In the genomic region with DNA sequence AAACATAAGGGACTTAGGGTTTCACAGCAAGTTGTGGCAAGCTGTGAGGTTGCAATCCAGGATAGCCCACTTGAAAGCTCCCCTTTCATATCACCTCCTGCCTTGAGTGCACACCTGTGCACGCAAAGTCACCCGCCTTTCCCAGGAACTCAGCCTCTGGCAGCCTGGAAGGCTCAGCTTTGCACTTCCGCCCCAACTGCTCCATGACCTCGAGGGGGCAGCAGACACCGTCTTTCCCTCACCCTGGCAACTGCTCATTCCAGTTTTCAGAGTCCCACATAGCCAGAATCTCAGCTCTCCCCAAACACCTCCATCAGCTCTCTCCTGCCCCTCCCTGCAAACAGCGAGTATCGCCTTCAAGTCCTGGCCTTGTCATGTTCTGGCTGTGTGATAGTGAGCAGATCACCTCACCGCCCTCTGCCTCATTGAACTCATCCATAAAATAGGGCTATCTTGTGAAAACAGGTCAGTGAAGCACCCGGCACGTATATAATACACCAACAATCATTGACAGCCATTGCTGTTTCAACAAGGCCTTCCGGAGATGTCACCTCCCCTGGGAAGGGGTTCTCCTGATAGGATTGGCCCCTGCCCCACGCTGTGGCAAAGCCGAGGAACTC, we compare ENCODE assay signal across 1 cellular context.
TF ChIP-seq lines count a peak whose summit lies in the region.

No MANE protein-coding gene starts in this region.

TF ChIP-seq in HepG2, 621 proteins besides CTCF, POLR2A, EP300 and RAD21 (continued from another document and continues in another):
- TF ChIP-seq ZNF232 (CRISPR knock-in tag; IDR thresholded peaks at IDR 0.05; ENCODE audit: borderline replicate concordance) (no peak), ARHGAP35 (CRISPR knock-in tag; IDR thresholded peaks at IDR 0.05; ENCODE audit: borderline replicate concordance) (no peak), NCOA5 (CRISPR knock-in tag; IDR thresholded peaks at IDR 0.05) (no peak), TBX2 (CRISPR knock-in tag; IDR thresholded peaks at IDR 0.05; ENCODE audit: borderline replicate concordance) (peak; percentile 29; the same call in 1 of the 2 replicates), KDM5B (CRISPR knock-in tag; IDR thresholded peaks at IDR 0.05; ENCODE audit: borderline replicate concordance) (peak; percentile 26; the same call in 1 of the 2 replicates), HOXA3 (CRISPR knock-in tag; IDR thresholded peaks at IDR 0.05) (peak; percentile 54; the same call in 1 of the 2 replicates), DR1 (CRISPR knock-in tag; IDR thresholded peaks at IDR 0.05) (no peak), IKZF1 (IDR thresholded peaks at IDR 0.05) (no peak), ZNF567 (CRISPR knock-in tag; IDR thresholded peaks at IDR 0.05; ENCODE audit: borderline replicate concordance) (0 out of 2 replicates have a peak, but pooled peaks have one; percentile 87), YY1 (IDR thresholded peaks at IDR 0.05; ENCODE audit: insufficient read depth, insufficient replicate concordance, low read depth, low read length) (peak; percentile 51), HOXA9 (CRISPR knock-in tag; IDR thresholded peaks at IDR 0.05; ENCODE audit: borderline replicate concordance) (no peak), CBFB (CRISPR knock-in tag; IDR thresholded peaks at IDR 0.05) (no peak), TBP (CRISPR knock-in tag; IDR thresholded peaks at IDR 0.05) (no peak), KDM2A (CRISPR knock-in tag; IDR thresholded peaks at IDR 0.05; ENCODE audit: borderline replicate concordance, low read depth) (peak; percentile 70; the same call in 1 of the 2 replicates), SUZ12 (IDR thresholded peaks at IDR 0.05; ENCODE audit: low read depth, low read length) (no peak), TSC22D2 (CRISPR knock-in tag; IDR thresholded peaks at IDR 0.05; ENCODE audit: borderline replicate concordance) (peak; percentile 83; the same call in 1 of the 2 replicates), MYNN (CRISPR knock-in tag; IDR thresholded peaks at IDR 0.05; ENCODE audit: low read depth) (no peak), ZNF549 (CRISPR knock-in tag; IDR thresholded peaks at IDR 0.05) (no peak), ATM (IDR thresholded peaks at IDR 0.05; ENCODE audit: borderline replicate concordance) (no peak), MLLT10 (CRISPR knock-in tag; IDR thresholded peaks at IDR 0.05) (no peak), FOXM1 (CRISPR knock-in tag; IDR thresholded peaks at IDR 0.05) (no peak), MED8 (CRISPR knock-in tag; IDR thresholded peaks at IDR 0.05; ENCODE audit: insufficient replicate concordance) (no peak), THAP11 (CRISPR knock-in tag; IDR thresholded peaks at IDR 0.05) (peak; percentile 56; the same call in 1 of the 2 replicates), CREM (IDR thresholded peaks at IDR 0.05) (no peak), CREM (CRISPR knock-in tag; IDR thresholded peaks at IDR 0.05) (no peak), ZNF614 (CRISPR knock-in tag; IDR thresholded peaks at IDR 0.05; ENCODE audit: borderline replicate concordance) (0 out of 2 replicates have a peak, but pooled peaks have one; percentile 54)
- TF ChIP-seq, protein P1, sequence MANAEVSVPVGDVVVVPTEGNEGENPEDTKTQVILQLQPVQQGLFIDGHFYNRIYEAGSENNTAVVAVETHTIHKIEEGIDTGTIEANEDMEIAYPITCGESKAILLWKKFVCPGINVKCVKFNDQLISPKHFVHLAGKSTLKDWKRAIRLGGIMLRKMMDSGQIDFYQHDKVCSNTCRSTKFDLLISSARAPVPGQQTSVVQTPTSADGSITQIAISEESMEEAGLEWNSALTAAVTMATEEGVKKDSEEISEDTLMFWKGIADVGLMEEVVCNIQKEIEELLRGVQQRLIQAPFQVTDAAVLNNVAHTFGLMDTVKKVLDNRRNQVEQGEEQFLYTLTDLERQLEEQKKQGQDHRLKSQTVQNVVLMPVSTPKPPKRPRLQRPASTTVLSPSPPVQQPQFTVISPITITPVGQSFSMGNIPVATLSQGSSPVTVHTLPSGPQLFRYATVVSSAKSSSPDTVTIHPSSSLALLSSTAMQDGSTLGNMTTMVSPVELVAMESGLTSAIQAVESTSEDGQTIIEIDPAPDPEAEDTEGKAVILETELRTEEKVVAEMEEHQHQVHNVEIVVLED (CRISPR knock-in tag; IDR thresholded peaks at IDR 0.05; ENCODE audit: borderline replicate concordance): no peak
- TF ChIP-seq, protein P2, sequence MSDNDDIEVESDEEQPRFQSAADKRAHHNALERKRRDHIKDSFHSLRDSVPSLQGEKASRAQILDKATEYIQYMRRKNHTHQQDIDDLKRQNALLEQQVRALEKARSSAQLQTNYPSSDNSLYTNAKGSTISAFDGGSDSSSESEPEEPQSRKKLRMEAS (IDR thresholded peaks at IDR 0.05): peak; percentile 33; the same call in 1 of the 2 replicates
- TF ChIP-seq, protein P3, sequence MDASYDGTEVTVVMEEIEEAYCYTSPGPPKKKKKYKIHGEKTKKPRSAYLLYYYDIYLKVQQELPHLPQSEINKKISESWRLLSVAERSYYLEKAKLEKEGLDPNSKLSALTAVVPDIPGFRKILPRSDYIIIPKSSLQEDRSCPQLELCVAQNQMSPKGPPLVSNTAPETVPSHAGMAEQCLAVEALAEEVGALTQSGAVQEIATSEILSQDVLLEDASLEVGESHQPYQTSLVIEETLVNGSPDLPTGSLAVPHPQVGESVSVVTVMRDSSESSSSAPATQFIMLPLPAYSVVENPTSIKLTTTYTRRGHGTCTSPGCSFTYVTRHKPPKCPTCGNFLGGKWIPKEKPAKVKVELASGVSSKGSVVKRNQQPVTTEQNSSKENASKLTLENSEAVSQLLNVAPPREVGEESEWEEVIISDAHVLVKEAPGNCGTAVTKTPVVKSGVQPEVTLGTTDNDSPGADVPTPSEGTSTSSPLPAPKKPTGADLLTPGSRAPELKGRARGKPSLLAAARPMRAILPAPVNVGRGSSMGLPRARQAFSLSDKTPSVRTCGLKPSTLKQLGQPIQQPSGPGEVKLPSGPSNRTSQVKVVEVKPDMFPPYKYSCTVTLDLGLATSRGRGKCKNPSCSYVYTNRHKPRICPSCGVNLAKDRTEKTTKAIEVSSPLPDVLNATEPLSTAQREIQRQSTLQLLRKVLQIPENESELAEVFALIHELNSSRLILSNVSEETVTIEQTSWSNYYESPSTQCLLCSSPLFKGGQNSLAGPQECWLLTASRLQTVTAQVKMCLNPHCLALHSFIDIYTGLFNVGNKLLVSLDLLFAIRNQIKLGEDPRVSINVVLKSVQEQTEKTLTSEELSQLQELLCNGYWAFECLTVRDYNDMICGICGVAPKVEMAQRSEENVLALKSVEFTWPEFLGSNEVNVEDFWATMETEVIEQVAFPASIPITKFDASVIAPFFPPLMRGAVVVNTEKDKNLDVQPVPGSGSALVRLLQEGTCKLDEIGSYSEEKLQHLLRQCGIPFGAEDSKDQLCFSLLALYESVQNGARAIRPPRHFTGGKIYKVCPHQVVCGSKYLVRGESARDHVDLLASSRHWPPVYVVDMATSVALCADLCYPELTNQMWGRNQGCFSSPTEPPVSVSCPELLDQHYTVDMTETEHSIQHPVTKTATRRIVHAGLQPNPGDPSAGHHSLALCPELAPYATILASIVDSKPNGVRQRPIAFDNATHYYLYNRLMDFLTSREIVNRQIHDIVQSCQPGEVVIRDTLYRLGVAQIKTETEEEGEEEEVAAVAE (CRISPR knock-in tag; IDR thresholded peaks at IDR 0.05; ENCODE audit: borderline replicate concordance): peak; percentile 67; the same call in 1 of the 2 replicates
- TF ChIP-seq, protein P4, sequence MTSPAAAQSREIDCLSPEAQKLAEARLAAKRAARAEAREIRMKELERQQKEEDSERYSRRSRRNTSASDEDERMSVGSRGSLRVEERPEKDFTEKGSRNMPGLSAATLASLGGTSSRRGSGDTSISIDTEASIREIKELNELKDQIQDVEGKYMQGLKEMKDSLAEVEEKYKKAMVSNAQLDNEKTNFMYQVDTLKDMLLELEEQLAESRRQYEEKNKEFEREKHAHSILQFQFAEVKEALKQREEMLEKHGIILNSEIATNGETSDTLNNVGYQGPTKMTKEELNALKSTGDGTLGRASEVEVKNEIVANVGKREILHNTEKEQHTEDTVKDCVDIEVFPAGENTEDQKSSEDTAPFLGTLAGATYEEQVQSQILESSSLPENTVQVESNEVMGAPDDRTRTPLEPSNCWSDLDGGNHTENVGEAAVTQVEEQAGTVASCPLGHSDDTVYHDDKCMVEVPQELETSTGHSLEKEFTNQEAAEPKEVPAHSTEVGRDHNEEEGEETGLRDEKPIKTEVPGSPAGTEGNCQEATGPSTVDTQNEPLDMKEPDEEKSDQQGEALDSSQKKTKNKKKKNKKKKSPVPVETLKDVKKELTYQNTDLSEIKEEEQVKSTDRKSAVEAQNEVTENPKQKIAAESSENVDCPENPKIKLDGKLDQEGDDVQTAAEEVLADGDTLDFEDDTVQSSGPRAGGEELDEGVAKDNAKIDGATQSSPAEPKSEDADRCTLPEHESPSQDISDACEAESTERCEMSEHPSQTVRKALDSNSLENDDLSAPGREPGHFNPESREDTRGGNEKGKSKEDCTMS (CRISPR knock-in tag; conservative IDR thresholded peaks at IDR 0.05): no peak
- TF ChIP-seq, protein P5, sequence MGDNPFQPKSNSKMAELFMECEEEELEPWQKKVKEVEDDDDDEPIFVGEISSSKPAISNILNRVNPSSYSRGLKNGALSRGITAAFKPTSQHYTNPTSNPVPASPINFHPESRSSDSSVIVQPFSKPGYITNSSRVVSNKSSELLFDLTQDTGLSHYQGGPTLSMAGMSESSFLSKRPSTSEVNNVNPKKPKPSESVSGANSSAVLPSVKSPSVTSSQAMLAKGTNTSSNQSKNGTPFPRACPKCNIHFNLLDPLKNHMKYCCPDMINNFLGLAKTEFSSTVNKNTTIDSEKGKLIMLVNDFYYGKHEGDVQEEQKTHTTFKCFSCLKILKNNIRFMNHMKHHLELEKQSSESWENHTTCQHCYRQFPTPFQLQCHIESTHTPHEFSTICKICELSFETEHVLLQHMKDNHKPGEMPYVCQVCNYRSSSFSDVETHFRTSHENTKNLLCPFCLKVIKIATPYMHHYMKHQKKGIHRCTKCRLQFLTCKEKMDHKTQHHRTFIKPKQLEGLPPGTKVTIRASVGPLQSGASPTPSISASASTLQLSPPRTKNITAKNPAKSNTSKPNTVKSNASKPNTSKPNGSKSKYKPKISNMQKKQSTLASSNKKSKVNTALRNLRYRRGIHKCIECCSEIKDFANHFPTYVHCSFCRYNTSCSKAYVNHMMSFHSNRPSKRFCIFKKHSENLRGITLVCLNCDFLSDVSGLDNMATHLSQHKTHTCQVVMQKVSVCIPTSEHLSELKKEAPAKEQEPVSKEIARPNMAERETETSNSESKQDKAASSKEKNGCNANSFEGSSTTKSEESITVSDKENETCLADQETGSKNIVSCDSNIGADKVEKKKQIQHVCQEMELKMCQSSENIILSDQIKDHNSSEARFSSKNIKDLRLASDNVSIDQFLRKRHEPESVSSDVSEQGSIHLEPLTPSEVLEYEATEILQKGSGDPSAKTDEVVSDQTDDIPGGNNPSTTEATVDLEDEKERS (CRISPR knock-in tag; IDR thresholded peaks at IDR 0.05): no peak
- TF ChIP-seq, protein P6, sequence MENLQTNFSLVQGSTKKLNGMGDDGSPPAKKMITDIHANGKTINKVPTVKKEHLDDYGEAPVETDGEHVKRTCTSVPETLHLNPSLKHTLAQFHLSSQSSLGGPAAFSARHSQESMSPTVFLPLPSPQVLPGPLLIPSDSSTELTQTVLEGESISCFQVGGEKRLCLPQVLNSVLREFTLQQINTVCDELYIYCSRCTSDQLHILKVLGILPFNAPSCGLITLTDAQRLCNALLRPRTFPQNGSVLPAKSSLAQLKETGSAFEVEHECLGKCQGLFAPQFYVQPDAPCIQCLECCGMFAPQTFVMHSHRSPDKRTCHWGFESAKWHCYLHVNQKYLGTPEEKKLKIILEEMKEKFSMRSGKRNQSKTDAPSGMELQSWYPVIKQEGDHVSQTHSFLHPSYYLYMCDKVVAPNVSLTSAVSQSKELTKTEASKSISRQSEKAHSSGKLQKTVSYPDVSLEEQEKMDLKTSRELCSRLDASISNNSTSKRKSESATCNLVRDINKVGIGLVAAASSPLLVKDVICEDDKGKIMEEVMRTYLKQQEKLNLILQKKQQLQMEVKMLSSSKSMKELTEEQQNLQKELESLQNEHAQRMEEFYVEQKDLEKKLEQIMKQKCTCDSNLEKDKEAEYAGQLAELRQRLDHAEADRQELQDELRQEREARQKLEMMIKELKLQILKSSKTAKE (CRISPR knock-in tag; IDR thresholded peaks at IDR 0.05; ENCODE audit: borderline replicate concordance): no peak
- TF ChIP-seq, protein P7, sequence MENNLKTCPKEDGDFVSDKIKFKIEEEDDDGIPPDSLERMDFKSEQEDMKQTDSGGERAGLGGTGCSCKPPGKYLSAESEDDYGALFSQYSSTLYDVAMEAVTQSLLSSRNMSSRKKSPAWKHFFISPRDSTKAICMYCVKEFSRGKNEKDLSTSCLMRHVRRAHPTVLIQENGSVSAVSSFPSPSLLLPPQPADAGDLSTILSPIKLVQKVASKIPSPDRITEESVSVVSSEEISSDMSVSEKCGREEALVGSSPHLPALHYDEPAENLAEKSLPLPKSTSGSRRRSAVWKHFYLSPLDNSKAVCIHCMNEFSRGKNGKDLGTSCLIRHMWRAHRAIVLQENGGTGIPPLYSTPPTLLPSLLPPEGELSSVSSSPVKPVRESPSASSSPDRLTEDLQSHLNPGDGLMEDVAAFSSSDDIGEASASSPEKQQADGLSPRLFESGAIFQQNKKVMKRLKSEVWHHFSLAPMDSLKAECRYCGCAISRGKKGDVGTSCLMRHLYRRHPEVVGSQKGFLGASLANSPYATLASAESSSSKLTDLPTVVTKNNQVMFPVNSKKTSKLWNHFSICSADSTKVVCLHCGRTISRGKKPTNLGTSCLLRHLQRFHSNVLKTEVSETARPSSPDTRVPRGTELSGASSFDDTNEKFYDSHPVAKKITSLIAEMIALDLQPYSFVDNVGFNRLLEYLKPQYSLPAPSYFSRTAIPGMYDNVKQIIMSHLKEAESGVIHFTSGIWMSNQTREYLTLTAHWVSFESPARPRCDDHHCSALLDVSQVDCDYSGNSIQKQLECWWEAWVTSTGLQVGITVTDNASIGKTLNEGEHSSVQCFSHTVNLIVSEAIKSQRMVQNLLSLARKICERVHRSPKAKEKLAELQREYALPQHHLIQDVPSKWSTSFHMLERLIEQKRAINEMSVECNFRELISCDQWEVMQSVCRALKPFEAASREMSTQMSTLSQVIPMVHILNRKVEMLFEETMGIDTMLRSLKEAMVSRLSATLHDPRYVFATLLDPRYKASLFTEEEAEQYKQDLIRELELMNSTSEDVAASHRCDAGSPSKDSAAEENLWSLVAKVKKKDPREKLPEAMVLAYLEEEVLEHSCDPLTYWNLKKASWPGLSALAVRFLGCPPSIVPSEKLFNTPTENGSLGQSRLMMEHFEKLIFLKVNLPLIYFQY (CRISPR knock-in tag; IDR thresholded peaks at IDR 0.05; ENCODE audit: borderline replicate concordance): no peak
- TF ChIP-seq, protein P8, sequence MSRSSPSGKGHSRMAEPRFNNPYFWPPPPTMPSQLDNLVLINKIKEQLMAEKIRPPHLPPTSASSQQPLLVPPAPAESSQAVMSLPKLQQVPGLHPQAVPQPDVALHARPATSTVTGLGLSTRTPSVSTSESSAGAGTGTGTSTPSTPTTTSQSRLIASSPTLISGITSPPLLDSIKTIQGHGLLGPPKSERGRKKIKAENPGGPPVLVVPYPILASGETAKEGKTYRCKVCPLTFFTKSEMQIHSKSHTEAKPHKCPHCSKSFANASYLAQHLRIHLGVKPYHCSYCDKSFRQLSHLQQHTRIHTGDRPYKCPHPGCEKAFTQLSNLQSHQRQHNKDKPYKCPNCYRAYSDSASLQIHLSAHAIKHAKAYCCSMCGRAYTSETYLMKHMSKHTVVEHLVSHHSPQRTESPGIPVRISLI (CRISPR knock-in tag; IDR thresholded peaks at IDR 0.05; ENCODE audit: borderline replicate concordance): no peak
